ENCODE assay signal across 19 cellular contexts in genomic region chrX:30906726-30907125, GRCh38. TPM values are rescaled to one million over a fixed set of nuclear protein-coding genes. Genes with fewer than 3 reads are reported as not detected.
DNase-seq lines count a peak whose midpoint lies in the region; ATAC-seq, FAIRE-seq and TF ChIP-seq lines count a peak whose summit lies in the region.
"Had no signal": no experiment of that assay in that cellular context is flagged by ENCODE, and none has a peak within 500 bp of the region (broad histone marks: within the 10 kb centered on the region; RNA-seq: fewer than 3 reads in every experiment).

No MANE protein-coding gene starts in this region.

- H3K79me2 ChIP-seq in PC-3 (ENCODE audit: low read length) = no peaks in the 10 kb centered on the region

- no peak for FAIRE-seq in bronchial epithelial cell (lab: Jason Lieb, UNC)
- FAIRE-seq: G401.6 had no signal

- H3K9me3 ChIP-seq in PC-3 (ENCODE audit: low read length) = no peaks in the 10 kb centered on the region
- H3K9me3 ChIP-seq: adrenal gland had no signal

- intact Hi-C loops in PC-3 (cut with micrococcal nuclease) = no loop called here
- intact Hi-C loops in lower leg skin (cut with DNase I; ENCODE audit: low total_unique reads) = no loop called here

- H4K20me1 ChIP-seq in PC-3 (ENCODE audit: low read length) = no peaks in the 10 kb centered on the region

- no peaks in the 10 kb centered on the region for H3K9me2 ChIP-seq in PC-3 (replicated peaks; ENCODE audit: low read length)

- TF ChIP-seq CTCF in PC-3 (conservative IDR thresholded peaks at IDR 0.05; ENCODE audit: low read depth, low read length) (no peak), bronchial epithelial cell (IDR thresholded peaks at IDR 0.05; ENCODE audit: insufficient read depth, low read length, severe bottlenecking) (no peak), lower leg skin (IDR thresholded peaks at IDR 0.05) (no peak)

- no peak for TF ChIP-seq POLR2A in lower leg skin (IDR thresholded peaks at IDR 0.05)

- H3K4me3 ChIP-seq in PC-3 (ENCODE audit: low read length) = no peak overlapping the region
- H3K4me3 ChIP-seq in bronchial epithelial cell (ENCODE audit: low read depth, low read length) = no peak overlapping the region
- no peak overlapping the region for H3K4me3 ChIP-seq in lower leg skin (ENCODE audit: low read depth, poor library complexity, severe bottlenecking)
- H3K4me3 ChIP-seq: adrenal gland, coronary artery had no signal

- peak; percentile 63 for ATAC-seq in PC-3
- ATAC-seq in HG02642 (IDR thresholded peaks at IDR 0.05; ENCODE audit: poor library complexity, unreplicated experiment) = no peak
- ATAC-seq in esophagus mucosa = no peak
- ATAC-seq: Panc1, T-helper 17 cell had no signal

- DNase-seq in ELR (ENCODE audit: low read depth) (peak; percentile 75), PC-3 (peak; percentile 76), bronchial epithelial cell (ENCODE audit: low read depth) (peak; percentile 65), kidney tubule cell (ENCODE audit: low spot score) (peak; percentile 85), MV-4-11 (lab: John Stamatoyannopoulos, UW) (no peak), lower leg skin (ENCODE audit: low spot score in 2 of 2) (no peak)
- DNase-seq: activated B cell treated with CpG ODN at 0.5 μM for 24 hours; activated CD8-positive, alpha-beta memory T cell treated with anti-CD3 and anti-CD28 coated beads for 24 hours; adrenal gland; AML-193; NCI-H2029; NCI-H526 treated with DMSO at 0.1 percent for 48 hours; stimulated activated CD4-positive, alpha-beta T cell treated with anti-CD3 and anti-CD28 coated beads, Interleukin-4, amount 100 ng/mL, for 1 hour; T-helper 17 cell had no signal

- CTCF ChIA-PET in PC-3 (lab: Charles Lee) = no interaction called here

- H3K4me2 ChIP-seq in PC-3 (ENCODE audit: low read length) = no peak overlapping the region

- no peak overlapping the region; the same call in 1 of the 2 replicates for H3K27ac ChIP-seq in PC-3 (ENCODE audit: low read length)
- H3K27ac ChIP-seq: adrenal gland, coronary artery had no signal

- no peaks in the 10 kb centered on the region for H3K36me3 ChIP-seq in PC-3 (ENCODE audit: low read depth, low read length)
- H3K36me3 ChIP-seq in bronchial epithelial cell (ENCODE audit: control insufficient read depth, insufficient read depth, low read length) = no peaks in the 10 kb centered on the region
- H3K36me3 ChIP-seq: adrenal gland had no signal

- POLR2A ChIA-PET in PC-3 (lab: Charles Lee; ENCODE audit: unreplicated experiment) = no interaction called here

- no peak overlapping the region for H3K9ac ChIP-seq in PC-3 (ENCODE audit: low read length)

- H3F3A ChIP-seq in PC-3 (ENCODE audit: low read length, unreplicated experiment) = no peaks in the 10 kb centered on the region

- BruUV-seq in PC-3 (replicated peaks; lab: Mats Ljungman, UMichigan) = no TSS peak

- H3K27me3 ChIP-seq in PC-3 (ENCODE audit: low read length) (no peaks in the 10 kb centered on the region), bronchial epithelial cell (ENCODE audit: control insufficient read depth, insufficient read depth, low read length) (no peaks in the 10 kb centered on the region)
- H3K27me3 ChIP-seq: adrenal gland had no signal

- peaks cover 8% of the 10 kb centered on the region for H3K4me1 ChIP-seq in PC-3 (ENCODE audit: insufficient read depth, low read length)
- H3K4me1 ChIP-seq: adrenal gland had no signal

- H2AFZ ChIP-seq in PC-3 (ENCODE audit: low read length) = no peak overlapping the region

- 61 to 67% methylated on average over 1 of the region's 1 CpG for WGBS in lower leg skin, 2 donors

RNA-seq across cellular contexts. Expression of gene TAB3, which starts 17.7 kb away (rescaled TPM):
- total RNA-seq in PC-3 (2014; rRNA removed) = 14.7 and 18.6 TPM in 2 replicates
- 9.3 and 10.8 TPM in 2 replicates for total RNA-seq in bronchial epithelial cell
- 10 to 100 TPM; 33.6 to 42.5 (median 39.3) TPM for total RNA-seq in lower leg skin
- 17.5 TPM for total RNA-seq in esophagus mucosa

Comparison
In these comparisons a context has a peak if more than half of its experiments do, and no peak if none do; other contexts are left out.
1. DNase-seq: peak in ELR (single experiment), PC-3 (single experiment), bronchial epithelial cell (single experiment) and kidney tubule cell (single experiment); none in MV-4-11 (single experiment) and lower leg skin (0 of 2).